ENCODE assay signal across 1 cellular context in genomic region chr10:80186364-80187012, GRCh38.
TF ChIP-seq lines count a peak whose summit lies in the region.

No MANE protein-coding gene starts in this region.

TF ChIP-seq in H1, 55 proteins besides CTCF, POLR2A, EP300 and RAD21 (continued from another document):
- TF ChIP-seq, protein P1, sequence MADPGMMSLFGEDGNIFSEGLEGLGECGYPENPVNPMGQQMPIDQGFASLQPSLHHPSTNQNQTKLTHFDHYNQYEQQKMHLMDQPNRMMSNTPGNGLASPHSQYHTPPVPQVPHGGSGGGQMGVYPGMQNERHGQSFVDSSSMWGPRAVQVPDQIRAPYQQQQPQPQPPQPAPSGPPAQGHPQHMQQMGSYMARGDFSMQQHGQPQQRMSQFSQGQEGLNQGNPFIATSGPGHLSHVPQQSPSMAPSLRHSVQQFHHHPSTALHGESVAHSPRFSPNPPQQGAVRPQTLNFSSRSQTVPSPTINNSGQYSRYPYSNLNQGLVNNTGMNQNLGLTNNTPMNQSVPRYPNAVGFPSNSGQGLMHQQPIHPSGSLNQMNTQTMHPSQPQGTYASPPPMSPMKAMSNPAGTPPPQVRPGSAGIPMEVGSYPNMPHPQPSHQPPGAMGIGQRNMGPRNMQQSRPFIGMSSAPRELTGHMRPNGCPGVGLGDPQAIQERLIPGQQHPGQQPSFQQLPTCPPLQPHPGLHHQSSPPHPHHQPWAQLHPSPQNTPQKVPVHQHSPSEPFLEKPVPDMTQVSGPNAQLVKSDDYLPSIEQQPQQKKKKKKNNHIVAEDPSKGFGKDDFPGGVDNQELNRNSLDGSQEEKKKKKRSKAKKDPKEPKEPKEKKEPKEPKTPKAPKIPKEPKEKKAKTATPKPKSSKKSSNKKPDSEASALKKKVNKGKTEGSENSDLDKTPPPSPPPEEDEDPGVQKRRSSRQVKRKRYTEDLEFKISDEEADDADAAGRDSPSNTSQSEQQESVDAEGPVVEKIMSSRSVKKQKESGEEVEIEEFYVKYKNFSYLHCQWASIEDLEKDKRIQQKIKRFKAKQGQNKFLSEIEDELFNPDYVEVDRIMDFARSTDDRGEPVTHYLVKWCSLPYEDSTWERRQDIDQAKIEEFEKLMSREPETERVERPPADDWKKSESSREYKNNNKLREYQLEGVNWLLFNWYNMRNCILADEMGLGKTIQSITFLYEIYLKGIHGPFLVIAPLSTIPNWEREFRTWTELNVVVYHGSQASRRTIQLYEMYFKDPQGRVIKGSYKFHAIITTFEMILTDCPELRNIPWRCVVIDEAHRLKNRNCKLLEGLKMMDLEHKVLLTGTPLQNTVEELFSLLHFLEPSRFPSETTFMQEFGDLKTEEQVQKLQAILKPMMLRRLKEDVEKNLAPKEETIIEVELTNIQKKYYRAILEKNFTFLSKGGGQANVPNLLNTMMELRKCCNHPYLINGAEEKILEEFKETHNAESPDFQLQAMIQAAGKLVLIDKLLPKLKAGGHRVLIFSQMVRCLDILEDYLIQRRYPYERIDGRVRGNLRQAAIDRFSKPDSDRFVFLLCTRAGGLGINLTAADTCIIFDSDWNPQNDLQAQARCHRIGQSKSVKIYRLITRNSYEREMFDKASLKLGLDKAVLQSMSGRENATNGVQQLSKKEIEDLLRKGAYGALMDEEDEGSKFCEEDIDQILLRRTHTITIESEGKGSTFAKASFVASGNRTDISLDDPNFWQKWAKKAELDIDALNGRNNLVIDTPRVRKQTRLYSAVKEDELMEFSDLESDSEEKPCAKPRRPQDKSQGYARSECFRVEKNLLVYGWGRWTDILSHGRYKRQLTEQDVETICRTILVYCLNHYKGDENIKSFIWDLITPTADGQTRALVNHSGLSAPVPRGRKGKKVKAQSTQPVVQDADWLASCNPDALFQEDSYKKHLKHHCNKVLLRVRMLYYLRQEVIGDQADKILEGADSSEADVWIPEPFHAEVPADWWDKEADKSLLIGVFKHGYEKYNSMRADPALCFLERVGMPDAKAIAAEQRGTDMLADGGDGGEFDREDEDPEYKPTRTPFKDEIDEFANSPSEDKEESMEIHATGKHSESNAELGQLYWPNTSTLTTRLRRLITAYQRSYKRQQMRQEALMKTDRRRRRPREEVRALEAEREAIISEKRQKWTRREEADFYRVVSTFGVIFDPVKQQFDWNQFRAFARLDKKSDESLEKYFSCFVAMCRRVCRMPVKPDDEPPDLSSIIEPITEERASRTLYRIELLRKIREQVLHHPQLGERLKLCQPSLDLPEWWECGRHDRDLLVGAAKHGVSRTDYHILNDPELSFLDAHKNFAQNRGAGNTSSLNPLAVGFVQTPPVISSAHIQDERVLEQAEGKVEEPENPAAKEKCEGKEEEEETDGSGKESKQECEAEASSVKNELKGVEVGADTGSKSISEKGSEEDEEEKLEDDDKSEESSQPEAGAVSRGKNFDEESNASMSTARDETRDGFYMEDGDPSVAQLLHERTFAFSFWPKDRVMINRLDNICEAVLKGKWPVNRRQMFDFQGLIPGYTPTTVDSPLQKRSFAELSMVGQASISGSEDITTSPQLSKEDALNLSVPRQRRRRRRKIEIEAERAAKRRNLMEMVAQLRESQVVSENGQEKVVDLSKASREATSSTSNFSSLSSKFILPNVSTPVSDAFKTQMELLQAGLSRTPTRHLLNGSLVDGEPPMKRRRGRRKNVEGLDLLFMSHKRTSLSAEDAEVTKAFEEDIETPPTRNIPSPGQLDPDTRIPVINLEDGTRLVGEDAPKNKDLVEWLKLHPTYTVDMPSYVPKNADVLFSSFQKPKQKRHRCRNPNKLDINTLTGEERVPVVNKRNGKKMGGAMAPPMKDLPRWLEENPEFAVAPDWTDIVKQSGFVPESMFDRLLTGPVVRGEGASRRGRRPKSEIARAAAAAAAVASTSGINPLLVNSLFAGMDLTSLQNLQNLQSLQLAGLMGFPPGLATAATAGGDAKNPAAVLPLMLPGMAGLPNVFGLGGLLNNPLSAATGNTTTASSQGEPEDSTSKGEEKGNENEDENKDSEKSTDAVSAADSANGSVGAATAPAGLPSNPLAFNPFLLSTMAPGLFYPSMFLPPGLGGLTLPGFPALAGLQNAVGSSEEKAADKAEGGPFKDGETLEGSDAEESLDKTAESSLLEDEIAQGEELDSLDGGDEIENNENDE (IDR thresholded peaks at IDR 0.05; ENCODE audit: insufficient replicate concordance, low read length), result no peak
- no peak for TF ChIP-seq TBP (IDR thresholded peaks at IDR 0.05; ENCODE audit: low read depth, low read length)
- TF ChIP-seq RFX5 (IDR thresholded peaks at IDR 0.05; ENCODE audit: borderline replicate concordance, low read depth, low read length), result no peak
- TF ChIP-seq RXRA (IDR thresholded peaks at IDR 0.05; ENCODE audit: insufficient read depth, low read depth, low read length), result no peak
- TF ChIP-seq HDAC6 (IDR thresholded peaks at IDR 0.05; ENCODE audit: low read depth, low read length), result no peak
TF ChIP-seq in H1: peak in this region for 0.
